In the genomic region with DNA sequence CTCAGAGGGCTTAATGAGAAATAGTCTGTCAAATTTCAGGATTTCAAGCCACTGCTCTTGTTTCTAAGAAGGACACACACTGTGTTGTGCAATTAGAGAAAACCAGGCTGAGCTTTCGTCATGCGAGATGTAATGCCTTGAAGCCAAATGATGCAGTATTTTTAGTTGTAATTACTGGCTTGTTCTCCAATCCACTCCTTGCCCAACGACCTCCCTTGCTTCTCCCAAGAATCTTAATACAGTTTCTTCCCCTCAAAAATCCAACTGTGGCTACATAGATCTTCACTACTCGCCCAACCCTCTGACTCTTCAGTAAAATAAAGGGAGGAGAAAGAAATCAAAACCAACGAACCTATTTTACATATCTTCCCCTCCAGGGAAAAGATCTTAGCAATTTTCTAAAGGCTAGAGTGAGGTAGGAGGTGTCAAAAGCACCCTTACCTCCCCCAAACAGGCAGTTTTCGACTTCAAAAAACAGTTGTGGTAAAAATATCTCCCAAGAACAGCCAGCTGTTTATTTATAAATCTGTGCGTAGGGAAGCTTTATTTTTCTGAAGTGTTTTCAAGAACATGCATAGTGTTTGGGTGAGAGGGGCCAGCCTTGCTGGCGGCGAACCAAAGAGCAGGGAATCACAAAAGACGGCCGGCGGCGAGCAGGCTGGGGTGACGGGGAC, we compare ENCODE assay signal across 8 cellular contexts.
DNase-seq lines count a peak whose midpoint lies in the region; ATAC-seq and TF ChIP-seq lines count a peak whose summit lies in the region.

No MANE protein-coding gene starts in this region.

- no peaks in the 10 kb centered on the region for H3K9me2 ChIP-seq in DOHH2 (replicated peaks; ENCODE audit: control insufficient read depth, low read length)

- H3K4me2 ChIP-seq in DOHH2 (ENCODE audit: low read length): peak overlapping the region; percentile 95

- no peak for TF ChIP-seq POLR2A in uterus (IDR thresholded peaks at IDR 0.05)

- H3K4me1 ChIP-seq in DOHH2 (ENCODE audit: control insufficient read depth, low read length) (peaks cover 26% of the 10 kb centered on the region), duodenal mucosa (ENCODE audit: control insufficient read depth in 1 of 2, insufficient read depth in 2 of 2, low read length in 2 of 2) (peaks cover 10 to 11% of the 10 kb centered on the region in 2 donors), uterus (no peaks in the 10 kb centered on the region)

- TF ChIP-seq CTCF in DOHH2 (IDR thresholded peaks at IDR 0.05; ENCODE audit: low read depth, low read length, poor library complexity, severe bottlenecking): no peak
- no peak for TF ChIP-seq CTCF in uterus (IDR thresholded peaks at IDR 0.05)

- H3K27me3 ChIP-seq in DOHH2 (ENCODE audit: control insufficient read depth, low read length) (peaks cover 17% of the 10 kb centered on the region), duodenal mucosa (ENCODE audit: control insufficient read depth in 1 of 2, insufficient read depth in 2 of 2, low read length in 2 of 2) (no peaks in the 10 kb centered on the region), uterus (no peaks in the 10 kb centered on the region)

- no peaks in the 10 kb centered on the region for H3F3A ChIP-seq in DOHH2 (ENCODE audit: control insufficient read depth, insufficient read depth)

- intact Hi-C loops in uterus (cut with DNase I; ENCODE audit: low total_unique reads): loop anchor here (10.0 kb wide), 3 partner anchors 170 to 590 kb away; no protein-coding TSS in a partner anchor

- DNase-seq in NCI-H69 (lab: John Stamatoyannopoulos, UW): peak; percentile 66
- DNase-seq in middle frontal gyrus (ENCODE audit: extremely low spot score, low spot score): peak; percentile 31
- DNase-seq in uterus: peak; percentile 43 to 74
- DNase-seq in NCI-H2196 (lab: John Stamatoyannopoulos, UW; ENCODE audit: unreplicated experiment): no peak

- no peak for ATAC-seq in HG02610 (IDR thresholded peaks at IDR 0.05; ENCODE audit: unreplicated experiment)
- no peak for ATAC-seq in GM19023 (IDR thresholded peaks at IDR 0.05; ENCODE audit: unreplicated experiment)

- peak overlapping the region; percentile 71 for H3K4me3 ChIP-seq in DOHH2 (ENCODE audit: low read length)
- peak overlapping the region; percentile 67 to 72 for H3K4me3 ChIP-seq in duodenal mucosa (ENCODE audit: low read depth in 1 of 2, low read length in 2 of 2)
- peak overlapping the region; percentile 51 to 56 for H3K4me3 ChIP-seq in uterus

- H3K36me3 ChIP-seq in DOHH2 (ENCODE audit: control insufficient read depth, low read length) (no peaks in the 10 kb centered on the region), duodenal mucosa (ENCODE audit: control insufficient read depth in 1 of 2, insufficient read depth in 2 of 2, low read length in 2 of 2) (peaks cover 0 to 8% of the 10 kb centered on the region in 2 donors), uterus (no peaks in the 10 kb centered on the region)

- no peaks in the 10 kb centered on the region for H4K20me1 ChIP-seq in DOHH2 (ENCODE audit: control insufficient read depth, insufficient read depth, low read depth, low read length)

- H3K9ac ChIP-seq in duodenal mucosa (ENCODE audit: low read depth in 1 of 2, low read length in 2 of 2): peak overlapping the region; percentile 38 to 47

- no peaks in the 10 kb centered on the region for H3K79me2 ChIP-seq in DOHH2 (ENCODE audit: control insufficient read depth, low read length)

- H3K27ac ChIP-seq in DOHH2 (ENCODE audit: low read depth, low read length) (no peak overlapping the region), duodenal mucosa (ENCODE audit: low read depth, low read length) (no peak overlapping the region), uterus (peak overlapping the region; percentile 96 to 97)

- H3K9me3 ChIP-seq in DOHH2 (ENCODE audit: control insufficient read depth, insufficient read depth, low read length) (no peaks in the 10 kb centered on the region), duodenal mucosa (ENCODE audit: control insufficient read depth in 1 of 2, low read length in 2 of 2) (no peaks in the 10 kb centered on the region), uterus (no peaks in the 10 kb centered on the region)

Comparison
In these comparisons a context has a peak if more than half of its experiments do, and no peak if none do; other contexts are left out.
1. H3K27ac ChIP-seq: peak in uterus (2 of 2); none in DOHH2 (single experiment) and duodenal mucosa (single experiment).
2. Peak in every context shown above with its lines, with median percentiles within 50 percentile points of each other: H3K4me3 ChIP-seq.